6 cellular contexts compared by ENCODE assay signal in genomic region chr21:42949094-42949755, GRCh38. TPM values are rescaled to one million over a fixed set of nuclear protein-coding genes. Genes with fewer than 3 reads are reported as not detected.
"Had no signal": no experiment of that assay in that cellular context is flagged by ENCODE, and none has a peak within 500 bp of the region (broad histone marks: within the 10 kb centered on the region; RNA-seq: fewer than 3 reads in every experiment).

No MANE protein-coding gene starts in this region.

RNA-seq across cellular contexts. Expression of gene ERVH48-1, which starts 23.8 kb away (rescaled TPM):
- total RNA-seq: fibroblast of villous mesenchyme, kidney epithelial cell, natural killer cell, omental fat pad, skeletal muscle tissue, vagina had no signal
